Comparison of ENCODE assay signal across 8 cellular contexts in the genomic region with DNA sequence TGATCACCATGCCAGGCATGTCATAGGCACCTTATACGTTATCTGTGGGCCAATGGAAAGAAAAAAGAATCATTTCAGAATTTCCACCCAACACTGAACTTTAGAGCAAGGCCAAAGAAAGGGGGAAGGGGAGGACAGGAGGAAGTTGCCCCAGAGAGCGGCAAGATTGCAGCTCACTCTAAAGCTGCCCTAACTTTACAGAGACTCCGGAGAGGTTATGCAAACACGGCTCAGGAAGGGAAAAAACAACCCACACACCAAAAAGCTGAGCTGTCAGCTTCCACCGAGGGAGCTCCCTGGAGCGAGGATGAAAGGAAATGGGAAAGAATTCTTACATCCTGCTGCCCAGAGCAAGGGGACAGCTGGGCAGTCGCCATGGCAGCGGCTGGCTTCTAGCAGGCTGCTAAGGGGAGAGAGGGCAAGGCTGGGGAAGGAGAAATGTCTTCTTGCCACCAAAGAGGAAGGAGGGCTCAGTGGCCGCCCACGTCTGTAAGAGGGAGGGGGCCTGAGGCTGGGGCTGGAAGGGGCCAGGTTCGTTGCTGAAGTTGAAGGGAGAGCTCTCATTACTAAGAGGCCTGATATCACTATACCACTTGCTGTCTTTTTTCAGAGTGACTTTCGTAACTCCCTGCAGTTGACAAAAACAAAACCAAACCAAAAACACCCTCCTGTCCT. TPM values are rescaled to one million over a fixed set of nuclear protein-coding genes. Genes with fewer than 3 reads are reported as not detected.
DNase-seq lines count a peak whose midpoint lies in the region; ATAC-seq, FAIRE-seq and TF ChIP-seq lines count a peak whose summit lies in the region.

No MANE protein-coding gene starts in this region.

- peak overlapping the region; percentile 3 to 64; a peak in 4 of 5 replicates for H3K4me3 Mint-ChIP-seq in H9

- H3K4me2 ChIP-seq in H9 (ENCODE audit: insufficient read depth, insufficient read length, low read length): peak overlapping the region; percentile 30

- H2BK120ac ChIP-seq in H9 (ENCODE audit: low read depth, low read length, poor library complexity, severe bottlenecking): no peak overlapping the region

- intact Hi-C loops in adrenal gland (cut with DNase I): no loop called here
- intact Hi-C loops in left ventricle myocardium superior (cut with micrococcal nuclease): no loop called here
- intact Hi-C loops in posterior cingulate gyrus (cut with DNase I): no loop called here
- intact Hi-C loops in uterus (cut with DNase I; ENCODE audit: low total_unique reads): no loop called here

- peaks cover 4% of the 10 kb centered on the region; the same call in 1 of the 2 replicates for H3K4me1 ChIP-seq in H9 (ENCODE audit: insufficient read depth, low read length)
- H3K4me1 ChIP-seq in adrenal gland (replicated peaks in 1 of 2): peaks cover 11 to 72% of the 10 kb centered on the region in 2 donors
- H3K4me1 ChIP-seq in uterus: no peaks in the 10 kb centered on the region

- no peak overlapping the region for H2BK5ac ChIP-seq in H9 (ENCODE audit: insufficient read length, low read length)

- H2AK5ac ChIP-seq in H9 (ENCODE audit: insufficient read length, low read length): no peak overlapping the region

- no peak for TF ChIP-seq CTCF in H9 (conservative IDR thresholded peaks at IDR 0.05)
- no peak for TF ChIP-seq CTCF in adrenal gland (IDR thresholded peaks at IDR 0.05)
- TF ChIP-seq CTCF in uterus (IDR thresholded peaks at IDR 0.05): no peak

- H2BK12ac ChIP-seq in H9 (ENCODE audit: insufficient read length, low read depth, low read length): no peak overlapping the region

- no peak overlapping the region for H3K4ac ChIP-seq in H9 (ENCODE audit: low read depth, low read length)

- no peak overlapping the region for H3K27ac ChIP-seq in H9 (ENCODE audit: insufficient read length, low read depth, low read length)
- H3K27ac ChIP-seq in adrenal gland: peak overlapping the region; percentile 42 to 89 (median 46)
- H3K27ac ChIP-seq in uterus: peak overlapping the region; percentile 78 to 85

- no peak overlapping the region for H3K18ac ChIP-seq in H9 (ENCODE audit: insufficient read length, low read depth, low read length)

- H3K56ac ChIP-seq in H9 (ENCODE audit: insufficient read length, low read depth, low read length): no peak overlapping the region

- no peak overlapping the region for H3K9ac ChIP-seq in H9 (ENCODE audit: extremely low read depth, insufficient read length, low read length)

- H4K8ac ChIP-seq in H9 (replicated peaks; ENCODE audit: insufficient read length, low read depth, low read length): no peak overlapping the region

- peak; percentile 67 for ATAC-seq in left ventricle myocardium superior

- no peaks in the 10 kb centered on the region for H3K79me1 ChIP-seq in H9 (ENCODE audit: insufficient read depth, low read depth, low read length, poor library complexity, severe bottlenecking)

- H3K27me3 ChIP-seq in H9 (ENCODE audit: insufficient read depth, low read length) (no peaks in the 10 kb centered on the region), adrenal gland (no peaks in the 10 kb centered on the region), uterus (no peaks in the 10 kb centered on the region)

- H3K9me3 Mint-ChIP-seq in H9: no peaks in the 10 kb centered on the region

- no peak for FAIRE-seq in RCC 7860 (lab: Jason Lieb, UNC)

- peak overlapping the region; percentile 24 to 66 (median 33); a peak in 4 of 7 replicates for H3K27ac Mint-ChIP-seq in H9

- H3K9me3 ChIP-seq in H9 (ENCODE audit: control insufficient read depth, low read depth, low read length): no peaks in the 10 kb centered on the region
- no peaks in the 10 kb centered on the region for H3K9me3 ChIP-seq in adrenal gland (replicated peaks in 1 of 3)
- no peaks in the 10 kb centered on the region for H3K9me3 ChIP-seq in uterus

- H3K36me3 Mint-ChIP-seq in H9 (ENCODE audit: insufficient read depth in 1 of 3, low read depth in 3 of 3): peaks cover 2 to 12% (median 3%) of the 10 kb centered on the region in 3 experiments; a peak in 6 of 7 replicates

- no CpG with 5 or more reads among the region's 12 CpGs for WGBS in H9 (ENCODE audit: extremely low coverage, insufficient read length, low lambda C conversion rate)
- 11 to 43% (median 18%) methylated on average over 12 of the region's 12 CpGs for WGBS in adrenal gland, 4 donors

- peaks cover 9% of the 10 kb centered on the region for H3K27me3 Mint-ChIP-seq in H9 (ENCODE audit: low read depth)

- no peak overlapping the region for H2BK15ac ChIP-seq in H9 (ENCODE audit: low read depth, low read length)

- DNase-seq in ELF-1 (ENCODE audit: low read depth, low spot score) (peak; percentile 83), H9 (peak; percentile 89), RCC 7860 (ENCODE audit: low spot score) (peak; percentile 64), adrenal gland (peak in 6 of 7 donors; percentile 48 to 76 (median 66)), left ventricle myocardium superior (peak; percentile 75), posterior cingulate gyrus (peak in 8 of 10 donors; percentile 41 to 89 (median 50)), uterus (peak; percentile 37 to 52), NCI-H2107 treated with DMSO at 0.1 percent for 48 hours (lab: John Stamatoyannopoulos, UW; ENCODE audit: unreplicated experiment) (no peak)

- H3K14ac ChIP-seq in H9 (ENCODE audit: insufficient read depth, low read length): no peak overlapping the region

- H3T11ph ChIP-seq in H9 (ENCODE audit: low read length): no peak overlapping the region

- H3K4me1 Mint-ChIP-seq in H9: peaks cover 60 to 72% of the 10 kb centered on the region in 2 experiments

- H4K20me1 ChIP-seq in H9 (ENCODE audit: control insufficient read depth, insufficient read depth, insufficient read length): peaks cover 3% of the 10 kb centered on the region

- H3K4me3 ChIP-seq in adrenal gland (peak overlapping the region in 1 of 4 donors; percentile 26), uterus (peak overlapping the region; percentile 11 to 20)

- TF ChIP-seq POLR2A in adrenal gland (IDR thresholded peaks at IDR 0.05) (no peak), uterus (IDR thresholded peaks at IDR 0.05) (no peak)

- no peak overlapping the region for H4K91ac ChIP-seq in H9 (ENCODE audit: insufficient read length, low read depth, low read length)

- no peak overlapping the region for H2AFZ ChIP-seq in H9 (ENCODE audit: low read length)

- H3K36me3 ChIP-seq in adrenal gland (replicated peaks in 1 of 2) (no peaks in the 10 kb centered on the region), uterus (no peaks in the 10 kb centered on the region)

- H4K5ac ChIP-seq in H9 (ENCODE audit: insufficient read length, low read depth, low read length): no peak overlapping the region

- no peaks in the 10 kb centered on the region; the same call in 1 of the 2 replicates for H3K79me2 ChIP-seq in H9 (ENCODE audit: insufficient read depth, low read length)

- H2BK20ac ChIP-seq in H9 (ENCODE audit: low read depth, low read length, poor library complexity, severe bottlenecking): no peak overlapping the region

- no peak overlapping the region for H3K23ac ChIP-seq in H9 (ENCODE audit: insufficient read length, low read depth, low read length)

- H3K23me2 ChIP-seq in H9 (ENCODE audit: insufficient read length, low read depth, low read length, poor library complexity, severe bottlenecking): no peaks in the 10 kb centered on the region

RNA-seq across cellular contexts. Expression of gene COTL1, which starts 18.2 kb away (rescaled TPM):
- total RNA-seq in H9 (2021) (81.4 and 88.6 TPM in 2 replicates), adrenal gland (10 to 100 TPM; 30.0 to 93.8 (median 61.8) TPM), left ventricle myocardium superior (11.8 TPM), uterus (10 to 100 TPM; 19.1 to 66.9 (median 29.4) TPM)
- polyA plus RNA-seq in adrenal gland: 10 to 100 TPM; 45.4 to 54.5 (median 53.0) TPM

RNA-seq across cellular contexts. Expression of gene KLHL36, which starts 48.6 kb away (rescaled TPM):
- 32.2 and 36.7 TPM in 2 replicates for total RNA-seq in H9 (2021)
- 10 to 100 TPM; 35.5 to 81.6 (median 60.4) TPM for total RNA-seq in adrenal gland
- polyA plus RNA-seq in adrenal gland: 10 to 100 TPM; 10.7 to 25.2 (median 22.8) TPM
- total RNA-seq in left ventricle myocardium superior: 62.5 TPM
- total RNA-seq in uterus: 10 to 100 TPM; 38.2 to 70.7 (median 52.5) TPM
